16 cellular contexts compared by ENCODE assay signal in genomic region chr14:54314365-54315134, GRCh38.
"Had no signal": no experiment of that assay in that cellular context is flagged by ENCODE, and none has a peak within 500 bp of the region (broad histone marks: within the 10 kb centered on the region; RNA-seq: fewer than 3 reads in every experiment).

No MANE protein-coding gene starts in this region.

- H3K36me3 Mint-ChIP-seq: activated naive CD8-positive, alpha-beta T cell treated with anti-CD3 and anti-CD28 coated beads for 36 hours; naive thymus-derived CD8-positive, alpha-beta T cell had no signal

- H3K4me1 ChIP-seq: prostate gland, spleen, upper lobe of left lung had no signal

- H3K27me3 Mint-ChIP-seq: activated CD4-positive, alpha-beta T cell treated with anti-CD3 and anti-CD28 coated beads, Interleukin-2, amount 10 ng/mL, durations not matched to agents 7 days and 5 days had no signal

- H3K9me3 Mint-ChIP-seq: activated CD4-positive, alpha-beta T cell treated with anti-CD3 and anti-CD28 coated beads, Interleukin-2, amount 10 ng/mL, durations not matched to agents 7 days and 5 days; activated CD8-positive, alpha-beta T cell treated with anti-CD3 and anti-CD28 coated beads for 36 hours; activated naive CD8-positive, alpha-beta T cell treated with anti-CD3 and anti-CD28 coated beads for 36 hours; activated T-helper 1 cell treated with anti-CD3 and anti-CD28 coated beads, Interleukin-12 subunit alpha, Interleukin-12 subunit beta, Interleukin-2, Interleukin-4 antibody, amounts not matched to agents 30 ng/mL and 10 ng/mL and 1 ng/mL, durations not matched to agents 14 hours and 24 hours and 36 hours; naive thymus-derived CD8-positive, alpha-beta T cell had no signal

- DNase-seq: activated CD4-positive, alpha-beta T cell treated with anti-CD3 and anti-CD28 coated beads, Interleukin-2, amount 10 ng/mL, durations not matched to agents 7 days and 5 days; activated CD8-positive, alpha-beta T cell treated with anti-CD3 and anti-CD28 coated beads for 36 hours; activated naive CD4-positive, alpha-beta T cell; activated naive CD8-positive, alpha-beta T cell treated with anti-CD3 and anti-CD28 coated beads for 36 hours; heart left ventricle; left cardiac atrium; naive thymus-derived CD8-positive, alpha-beta T cell; ovary; spleen; stimulated activated CD4-positive, alpha-beta T cell treated with anti-CD3 and anti-CD28 coated beads, Interleukin-4, amount 100 ng/mL, for 1 hour; stimulated activated naive CD8-positive, alpha-beta T cell treated with anti-CD3 and anti-CD28 coated beads, Interleukin-15, Interleukin-2, amounts not matched to agents 100 U/mL and 50 U/mL, for 24 hours had no signal

- H3K4me3 ChIP-seq: heart left ventricle, ovary, prostate gland, spleen, upper lobe of left lung had no signal

- H3K4me3 Mint-ChIP-seq: activated CD4-positive, alpha-beta T cell treated with anti-CD3 and anti-CD28 coated beads, Interleukin-2, amount 10 ng/mL, durations not matched to agents 7 days and 5 days; activated CD8-positive, alpha-beta T cell treated with anti-CD3 and anti-CD28 coated beads for 36 hours; activated naive CD8-positive, alpha-beta T cell treated with anti-CD3 and anti-CD28 coated beads for 36 hours; activated T-helper 1 cell treated with anti-CD3 and anti-CD28 coated beads, Interleukin-12 subunit alpha, Interleukin-12 subunit beta, Interleukin-2, Interleukin-4 antibody, amounts not matched to agents 30 ng/mL and 10 ng/mL and 1 ng/mL, durations not matched to agents 14 hours and 24 hours and 36 hours; naive thymus-derived CD8-positive, alpha-beta T cell had no signal

- H3K9me3 ChIP-seq: heart left ventricle, neutrophil, ovary, prostate gland, spleen, upper lobe of left lung had no signal

- H3K27ac ChIP-seq: neutrophil, ovary, prostate gland, spleen, upper lobe of left lung, VCaP had no signal

- H3K27me3 ChIP-seq: ovary, upper lobe of left lung had no signal

- H3K36me3 ChIP-seq: heart left ventricle, neutrophil, ovary, prostate gland, spleen, upper lobe of left lung had no signal

- H3K4me1 Mint-ChIP-seq: activated CD4-positive, alpha-beta T cell treated with anti-CD3 and anti-CD28 coated beads, Interleukin-2, amount 10 ng/mL, durations not matched to agents 7 days and 5 days; naive thymus-derived CD8-positive, alpha-beta T cell had no signal

- H3K27ac Mint-ChIP-seq: activated CD4-positive, alpha-beta T cell treated with anti-CD3 and anti-CD28 coated beads, Interleukin-2, amount 10 ng/mL, durations not matched to agents 7 days and 5 days; activated CD8-positive, alpha-beta T cell treated with anti-CD3 and anti-CD28 coated beads for 36 hours; activated naive CD8-positive, alpha-beta T cell treated with anti-CD3 and anti-CD28 coated beads for 36 hours; activated T-helper 1 cell treated with anti-CD3 and anti-CD28 coated beads, Interleukin-12 subunit alpha, Interleukin-12 subunit beta, Interleukin-2, Interleukin-4 antibody, amounts not matched to agents 30 ng/mL and 10 ng/mL and 1 ng/mL, durations not matched to agents 14 hours and 24 hours and 36 hours; naive thymus-derived CD8-positive, alpha-beta T cell had no signal
